In the genomic region with DNA sequence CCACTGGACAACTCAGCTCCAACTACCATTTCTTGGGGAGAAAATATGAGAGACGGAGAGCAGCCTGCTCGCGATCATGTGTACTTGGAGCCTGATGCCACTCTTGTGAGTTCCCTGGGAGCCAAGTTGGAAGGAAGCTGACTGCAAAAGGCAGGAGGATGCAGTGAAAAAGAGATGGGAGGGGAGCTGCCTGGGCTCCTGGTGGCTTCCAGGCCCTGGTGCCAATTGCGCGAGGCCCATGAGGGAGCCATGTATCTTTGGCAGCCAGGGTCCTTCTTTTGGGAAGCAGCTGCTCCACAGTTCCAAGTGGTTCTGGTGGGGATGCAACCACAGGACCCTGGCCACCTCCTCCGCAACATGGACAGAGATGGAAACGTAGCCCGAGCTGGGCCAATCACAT, we compare ENCODE assay signal across 19 cellular contexts. TPM values are rescaled to one million over a fixed set of nuclear protein-coding genes. Genes with fewer than 3 reads are reported as not detected.
DNase-seq lines count a peak whose midpoint lies in the region; ATAC-seq and TF ChIP-seq lines count a peak whose summit lies in the region.
"Had no signal": no experiment of that assay in that cellular context is flagged by ENCODE, and none has a peak within 500 bp of the region (broad histone marks: within the 10 kb centered on the region; RNA-seq: fewer than 3 reads in every experiment).

No MANE protein-coding gene starts in this region.

- 92% methylated on average over 8 of the region's 8 CpGs for WGBS in SK-N-SH (ENCODE audit: low lambda C conversion rate)
- WGBS in tibial nerve, 2 donors: 96% methylated on average over 8 of the region's 8 CpGs

- H3F3A ChIP-seq in SK-N-SH (replicated peaks; ENCODE audit: insufficient read depth): peaks cover 56% of the 10 kb centered on the region

- H3K27me3 ChIP-seq in SK-N-SH (ENCODE audit: insufficient read depth): no peaks in the 10 kb centered on the region
- no peaks in the 10 kb centered on the region for H3K27me3 ChIP-seq in muscle layer of duodenum (ENCODE audit: low read depth, low read length)
- no peaks in the 10 kb centered on the region for H3K27me3 ChIP-seq in tibial nerve

- CTCF ChIA-PET in SK-N-SH (lab: Yijun Ruan, JAX): interaction anchor here (1.1 to 14.6 kb wide), 12 partner anchors 11 to 524 kb away, joined by 3 to 185 read pairs (median 9); partner anchors contain the start of gene C11orf91

- no peaks in the 10 kb centered on the region for H3K9me2 ChIP-seq in SK-N-SH

- no peak for DNase-seq in SK-N-SH
- no peak for DNase-seq in chondrocyte (ENCODE audit: low spot score)
- no peak for DNase-seq in tibial nerve (ENCODE audit: low spot score in 2 of 2)
- no peak for DNase-seq in NCI-H526 treated with DMSO at 0.1 percent for 48 hours (lab: John Stamatoyannopoulos, UW)
- DNase-seq in activated CD4-positive, alpha-beta T cell treated with anti-CD3 and anti-CD28 coated beads for 1 hour: no peak
- DNase-seq: activated naive CD8-positive, alpha-beta T cell treated with anti-CD3 and anti-CD28 coated beads, Interleukin-2, amount 50 U/mL, for 24 hours; activated T-cell treated with anti-CD3 and anti-CD28 coated beads, Interleukin-2, amount 50 U/mL, for 24 hours; NCI-H1092; NCI-H2227 treated with DMSO at 0.1 percent for 48 hours; OCI-M1; posterior cingulate gyrus; stimulated activated CD4-positive, alpha-beta T cell treated with anti-CD3 and anti-CD28 coated beads, Interleukin-2, amount 100 ng/mL, for 24 hours; stimulated activated CD8-positive, alpha-beta memory T cell treated with anti-CD3 and anti-CD28 coated beads, Interleukin-4, amount 100 ng/mL, for 48 hours had no signal

- H3K4me3 ChIP-seq in SK-N-SH (ENCODE audit: low read depth in 2 of 2, low read length in 1 of 2) (no peak overlapping the region), muscle layer of duodenum (ENCODE audit: low read depth in 1 of 2, low read length in 2 of 2) (no peak overlapping the region), tibial nerve (no peak overlapping the region)

- no peak for ATAC-seq in SK-N-SH treated with all-trans-retinoic acid at 6 μM for 48 hours
- ATAC-seq in HG02588 (IDR thresholded peaks at IDR 0.05; ENCODE audit: unreplicated experiment): no peak

- POLR2A ChIA-PET in SK-N-SH (lab: Yijun Ruan, JAX): no interaction called here

- H3K36me3 ChIP-seq in SK-N-SH (replicated peaks in 1 of 2; ENCODE audit: control insufficient read depth in 1 of 2, insufficient read depth in 2 of 2, low read length in 1 of 2) (no peaks in the 10 kb centered on the region), muscle layer of duodenum (ENCODE audit: control insufficient read depth in 1 of 2, insufficient read depth in 2 of 2, low read length in 2 of 2) (peaks cover 0 to 11% of the 10 kb centered on the region in 2 donors), tibial nerve (no peaks in the 10 kb centered on the region)

- TF ChIP-seq EP300 in SK-N-SH (IDR thresholded peaks at IDR 0.05; ENCODE audit: borderline replicate concordance in 1 of 2, low read depth in 1 of 2, low read length in 1 of 2): no peak
- no peak for TF ChIP-seq EP300 in tibial nerve (IDR thresholded peaks at IDR 0.05)

- TF ChIP-seq CTCF in SK-N-SH (IDR thresholded peaks at IDR 0.05): no peak
- TF ChIP-seq CTCF in chondrocyte (IDR thresholded peaks at IDR 0.05): no peak
- no peak for TF ChIP-seq CTCF in tibial nerve (IDR thresholded peaks at IDR 0.05)

- peak overlapping the region; percentile 73; the same call in 1 of the 2 replicates for H3K9ac ChIP-seq in SK-N-SH

- peaks cover 55% of the 10 kb centered on the region for H3K4me1 Mint-ChIP-seq in chondrocyte (ENCODE audit: low read depth)

- no peak overlapping the region for H3K4me3 Mint-ChIP-seq in chondrocyte (ENCODE audit: unreplicated experiment)
- H3K4me3 Mint-ChIP-seq: activated naive CD8-positive, alpha-beta T cell treated with anti-CD3 and anti-CD28 coated beads, Interleukin-2, amount 50 U/mL, for 24 hours; activated T-cell treated with anti-CD3 and anti-CD28 coated beads, Interleukin-2, amount 50 U/mL, for 24 hours; T-helper 1 cell treated with Interleukin-12 subunit alpha and Interleukin-12 subunit beta and Interleukin-4 antibody, amounts not matched to agents 30 μg/mL and 1 μg/mL, for 36 hours had no signal

- H3K27me3 Mint-ChIP-seq in chondrocyte (ENCODE audit: low read depth): no peaks in the 10 kb centered on the region

- H3K79me2 ChIP-seq in SK-N-SH (ENCODE audit: insufficient read depth): no peaks in the 10 kb centered on the region

- H2AFZ ChIP-seq in SK-N-SH (ENCODE audit: low read depth): no peak overlapping the region

- no peaks in the 10 kb centered on the region for H4K20me1 ChIP-seq in SK-N-SH (ENCODE audit: insufficient read depth)

- H3K9me3 ChIP-seq in SK-N-SH: no peaks in the 10 kb centered on the region
- peaks cover 0 to 6% of the 10 kb centered on the region in 2 donors for H3K9me3 ChIP-seq in muscle layer of duodenum (ENCODE audit: control insufficient read depth in 1 of 2, low read length in 2 of 2)
- H3K9me3 ChIP-seq in tibial nerve: peaks cover 0 to 4% (median 0%) of the 10 kb centered on the region in 4 donors

- peaks cover 4% of the 10 kb centered on the region for H3K9me3 Mint-ChIP-seq in chondrocyte (ENCODE audit: low read depth)
- H3K9me3 Mint-ChIP-seq: activated naive CD8-positive, alpha-beta T cell treated with anti-CD3 and anti-CD28 coated beads, Interleukin-2, amount 50 U/mL, for 24 hours had no signal

- H3K27ac Mint-ChIP-seq in chondrocyte (ENCODE audit: unreplicated experiment): peak overlapping the region; percentile 99
- H3K27ac Mint-ChIP-seq: activated naive CD8-positive, alpha-beta T cell treated with anti-CD3 and anti-CD28 coated beads, Interleukin-2, amount 50 U/mL, for 24 hours; T-helper 1 cell treated with Interleukin-12 subunit alpha and Interleukin-12 subunit beta and Interleukin-4 antibody, amounts not matched to agents 30 μg/mL and 1 μg/mL, for 36 hours had no signal

- H3K27ac ChIP-seq in SK-N-SH (ENCODE audit: low read depth in 2 of 2, low read length in 1 of 2) (peak overlapping the region; percentile 73 to 100; a peak in 3 of 4 replicates), muscle layer of duodenum (ENCODE audit: low read length) (peak overlapping the region; percentile 52), tibial nerve (peak overlapping the region; percentile 70 to 96 (median 86))
- H3K27ac ChIP-seq: 22Rv1 had no signal

- TF ChIP-seq POLR2A in tibial nerve (IDR thresholded peaks at IDR 0.05): no peak

- H3K4me1 ChIP-seq in SK-N-SH (ENCODE audit: control insufficient read depth in 1 of 2, insufficient read depth in 2 of 2, low read depth in 1 of 2, low read length in 1 of 2) (peaks cover 15 to 61% of the 10 kb centered on the region in 2 experiments), muscle layer of duodenum (ENCODE audit: control insufficient read depth in 1 of 2, insufficient read depth in 2 of 2, low read length in 2 of 2) (peaks cover 0 to 18% of the 10 kb centered on the region in 2 donors), tibial nerve (peaks cover 0 to 57% (median 32%) of the 10 kb centered on the region in 4 donors)

- H3K4me2 ChIP-seq in SK-N-SH: peak overlapping the region; percentile 65

- no peak for TF ChIP-seq RAD21 in SK-N-SH (IDR thresholded peaks at IDR 0.05; ENCODE audit: low read length)

- H3K36me3 Mint-ChIP-seq in chondrocyte (ENCODE audit: low read depth): no peaks in the 10 kb centered on the region

TF ChIP-seq in SK-N-SH, 30 proteins besides CTCF, POLR2A, EP300 and RAD21 (continues in another document):
- TF ChIP-seq ZBTB33 (IDR thresholded peaks at IDR 0.05; ENCODE audit: borderline replicate concordance, low read depth) (no peak), CHD2 (IDR thresholded peaks at IDR 0.05; ENCODE audit: low read length, partially characterized antibody) (no peak), MXI1 (IDR thresholded peaks at IDR 0.05; ENCODE audit: low read depth, low read length) (no peak)

TF ChIP-seq in SK-N-SH treated with all-trans-retinoic acid at 6 μM for 48 hours, 23 proteins besides CTCF, POLR2A, EP300 and RAD21 (continues in another document):
- TF ChIP-seq TSHZ2 (CRISPR knock-in tag; IDR thresholded peaks at IDR 0.05): no peak

RNA-seq across cellular contexts. Expression of gene C11orf91, which starts 11.1 kb away (rescaled TPM):
- polyA plus RNA-seq in SK-N-SH (2012; rRNA removed): 0.10 and 0.15 TPM in 2 replicates
- 0.12 and 0.14 TPM in 2 replicates for polyA plus RNA-seq in SK-N-SH (2012; cell fraction: cytosol; rRNA removed)
- polyA plus RNA-seq in SK-N-SH (2012; cell fraction: nucleus; rRNA removed): 0.14 and 0.45 TPM in 2 replicates
- total RNA-seq in chondrocyte (0.50 TPM in 1 of 3 replicates, not detected in the others), tibial nerve (not detected)
- total RNA-seq: mononuclear cell had no signal

RNA-seq across cellular contexts. Expression of gene CD59, which starts 46.7 kb away (rescaled TPM):
- polyA plus RNA-seq in SK-N-SH (2012; rRNA removed): 616 and 849 TPM in 2 replicates
- polyA plus RNA-seq in SK-N-SH (2012; cell fraction: cytosol; rRNA removed): 705 and 770 TPM in 2 replicates
- 216 and 380 TPM in 2 replicates for polyA plus RNA-seq in SK-N-SH (2012; cell fraction: nucleus; rRNA removed)
- total RNA-seq in chondrocyte (579 to 718 TPM (median 705 TPM) in 3 replicates), tibial nerve (100 to 1,000 TPM; 190 to 448 (median 302) TPM)
